In genomic region chr10:27564381-27564780, GRCh38 we compare ENCODE assay signal across 26 cellular contexts.
DNase-seq lines count a peak whose midpoint lies in the region; ATAC-seq and TF ChIP-seq lines count a peak whose summit lies in the region.
"Had no signal": no experiment of that assay in that cellular context is flagged by ENCODE, and none has a peak within 500 bp of the region (broad histone marks: within the 10 kb centered on the region; RNA-seq: fewer than 3 reads in every experiment).

No MANE protein-coding gene starts in this region.

- H4K20me1 ChIP-seq in DND-41 (ENCODE audit: insufficient read depth, low read length) (no peaks in the 10 kb centered on the region), OCI-LY7 (ENCODE audit: insufficient read depth, low read length) (no peaks in the 10 kb centered on the region)
- H4K20me1 ChIP-seq: BLaER1 had no signal

- peak overlapping the region; percentile 47 for H3K4me3 Mint-ChIP-seq in activated CD4-positive, alpha-beta memory T cell treated with anti-CD3 and anti-CD28 coated beads, Interleukin-2, amount 10 ng/mL, durations not matched to agents 7 days and 5 days
- H3K4me3 Mint-ChIP-seq in activated CD4-positive, alpha-beta memory T cell treated with anti-CD3 and anti-CD28 coated beads for 36 hours, result no peak overlapping the region
- H3K4me3 Mint-ChIP-seq in T-helper 2 cell treated with Interferon-gamma antibody and Interleukin-4, amounts not matched to agents 5 μg/mL and 100 μg/mL, for 36 hours, result peak overlapping the region; percentile 39
- peak overlapping the region; percentile 48 to 75 (median 68) for H3K4me3 Mint-ChIP-seq in immature natural killer cell
- H3K4me3 Mint-ChIP-seq: endodermal cell; HFFc6; IgD-negative memory B cell; nephron; stimulated activated memory B cell treated with anti-CD40 and anti-IgM and Interleukin-4, amounts not matched to agents 10 μg/mL and 1 μg/mL and 100 μg/mL, for 72 hours; WTC11 had no signal

- H3K4me2 ChIP-seq in DND-41 (ENCODE audit: insufficient read depth, low read length), result peak overlapping the region; percentile 46; the same call in 1 of the 2 replicates
- no peak overlapping the region for H3K4me2 ChIP-seq in OCI-LY7 (ENCODE audit: low read length)
- H3K4me2 ChIP-seq: BLaER1 had no signal

- H3K36me3 Mint-ChIP-seq in activated CD4-positive, alpha-beta memory T cell treated with anti-CD3 and anti-CD28 coated beads, Interleukin-2, amount 10 ng/mL, durations not matched to agents 7 days and 5 days (ENCODE audit: low read depth), result peaks cover 4% of the 10 kb centered on the region
- H3K36me3 Mint-ChIP-seq in activated CD4-positive, alpha-beta memory T cell treated with anti-CD3 and anti-CD28 coated beads for 36 hours, result peaks cover 3% of the 10 kb centered on the region
- no peaks in the 10 kb centered on the region for H3K36me3 Mint-ChIP-seq in T-helper 2 cell treated with Interferon-gamma antibody and Interleukin-4, amounts not matched to agents 5 μg/mL and 100 μg/mL, for 36 hours (ENCODE audit: low read depth)
- H3K36me3 Mint-ChIP-seq in immature natural killer cell, result no peaks in the 10 kb centered on the region
- H3K36me3 Mint-ChIP-seq: stimulated activated memory B cell treated with anti-CD40 and anti-IgM and Interleukin-4, amounts not matched to agents 10 μg/mL and 1 μg/mL and 100 μg/mL, for 72 hours; WTC11 had no signal

- H3K27ac ChIP-seq in DND-41 (ENCODE audit: low read length) (no peak overlapping the region), OCI-LY7 (ENCODE audit: low read depth, low read length, poor library complexity, severe bottlenecking) (no peak overlapping the region)
- H3K27ac ChIP-seq: BLaER1, Peyer's patch, sigmoid colon, tibial artery had no signal

- POLR2A ChIA-PET in activated CD4-positive, alpha-beta memory T cell treated with anti-CD3 and anti-CD28 coated beads, Interleukin-2, amount 10 ng/mL, durations not matched to agents 7 days and 5 days (lab: Charles Lee), result no interaction called here
- POLR2A ChIA-PET in activated CD4-positive, alpha-beta memory T cell treated with anti-CD3 and anti-CD28 coated beads for 36 hours (lab: Charles Lee), result no interaction called here
- POLR2A ChIA-PET in OCI-LY7 (lab: Charles Lee), result no interaction called here

- H3K9me3 Mint-ChIP-seq in activated CD4-positive, alpha-beta memory T cell treated with anti-CD3 and anti-CD28 coated beads, Interleukin-2, amount 10 ng/mL, durations not matched to agents 7 days and 5 days, result no peaks in the 10 kb centered on the region
- no peaks in the 10 kb centered on the region for H3K9me3 Mint-ChIP-seq in activated CD4-positive, alpha-beta memory T cell treated with anti-CD3 and anti-CD28 coated beads for 36 hours
- no peaks in the 10 kb centered on the region for H3K9me3 Mint-ChIP-seq in T-helper 2 cell treated with Interferon-gamma antibody and Interleukin-4, amounts not matched to agents 5 μg/mL and 100 μg/mL, for 36 hours
- H3K9me3 Mint-ChIP-seq in immature natural killer cell, result no peaks in the 10 kb centered on the region
- H3K9me3 Mint-ChIP-seq: HFFc6; IgD-negative memory B cell; stimulated activated memory B cell treated with anti-CD40 and anti-IgM and Interleukin-4, amounts not matched to agents 10 μg/mL and 1 μg/mL and 100 μg/mL, for 72 hours had no signal

- no peaks in the 10 kb centered on the region for H3K27me3 Mint-ChIP-seq in activated CD4-positive, alpha-beta memory T cell treated with anti-CD3 and anti-CD28 coated beads, Interleukin-2, amount 10 ng/mL, durations not matched to agents 7 days and 5 days
- H3K27me3 Mint-ChIP-seq in activated CD4-positive, alpha-beta memory T cell treated with anti-CD3 and anti-CD28 coated beads for 36 hours, result no peaks in the 10 kb centered on the region
- H3K27me3 Mint-ChIP-seq in T-helper 2 cell treated with Interferon-gamma antibody and Interleukin-4, amounts not matched to agents 5 μg/mL and 100 μg/mL, for 36 hours (ENCODE audit: low read depth), result peaks cover 16% of the 10 kb centered on the region
- H3K27me3 Mint-ChIP-seq in immature natural killer cell (ENCODE audit: low read depth in 3 of 3), result no peaks in the 10 kb centered on the region
- H3K27me3 Mint-ChIP-seq: stimulated activated memory B cell treated with anti-CD40 and anti-IgM and Interleukin-4, amounts not matched to agents 10 μg/mL and 1 μg/mL and 100 μg/mL, for 72 hours had no signal

- CTCF ChIA-PET in activated CD4-positive, alpha-beta memory T cell treated with anti-CD3 and anti-CD28 coated beads, Interleukin-2, amount 10 ng/mL, durations not matched to agents 7 days and 5 days (lab: Charles Lee), result no interaction called here
- CTCF ChIA-PET in activated CD4-positive, alpha-beta memory T cell treated with anti-CD3 and anti-CD28 coated beads for 36 hours (lab: Charles Lee), result no interaction called here
- CTCF ChIA-PET in OCI-LY7 (lab: Charles Lee; ENCODE audit: unreplicated experiment), result no interaction called here

- H3K27ac Mint-ChIP-seq in activated CD4-positive, alpha-beta memory T cell treated with anti-CD3 and anti-CD28 coated beads, Interleukin-2, amount 10 ng/mL, durations not matched to agents 7 days and 5 days, result peak overlapping the region; percentile 32
- H3K27ac Mint-ChIP-seq in activated CD4-positive, alpha-beta memory T cell treated with anti-CD3 and anti-CD28 coated beads for 36 hours, result no peak overlapping the region
- peak overlapping the region; percentile 8 for H3K27ac Mint-ChIP-seq in T-helper 2 cell treated with Interferon-gamma antibody and Interleukin-4, amounts not matched to agents 5 μg/mL and 100 μg/mL, for 36 hours
- H3K27ac Mint-ChIP-seq in immature natural killer cell, result peak overlapping the region; percentile 71 to 86 (median 80)
- H3K27ac Mint-ChIP-seq: endodermal cell; HFFc6; nephron; stimulated activated memory B cell treated with anti-CD40 and anti-IgM and Interleukin-4, amounts not matched to agents 10 μg/mL and 1 μg/mL and 100 μg/mL, for 72 hours; WTC11 had no signal

- H3K9me2 ChIP-seq in OCI-LY7 (ENCODE audit: insufficient read depth, low read length), result no peaks in the 10 kb centered on the region

- H3K36me3 ChIP-seq in DND-41 (ENCODE audit: insufficient read depth, low read length) (no peaks in the 10 kb centered on the region), OCI-LY7 (ENCODE audit: insufficient read depth, low read length) (no peaks in the 10 kb centered on the region)
- H3K36me3 ChIP-seq: BLaER1, MG63, Peyer's patch, sigmoid colon, tibial artery had no signal

- TF ChIP-seq CTCF in DND-41 (IDR thresholded peaks at IDR 0.05; ENCODE audit: borderline replicate concordance, extremely low read depth, low read length, poor library complexity, severe bottlenecking) (no peak), OCI-LY7 (conservative IDR thresholded peaks at IDR 0.05; ENCODE audit: low read length) (no peak)

- H3K4me3 ChIP-seq in DND-41 (ENCODE audit: low read depth in 1 of 2, low read length in 2 of 2), result no peak overlapping the region
- H3K4me3 ChIP-seq in OCI-LY7 (ENCODE audit: low read depth, low read length, poor library complexity, severe bottlenecking), result no peak overlapping the region
- H3K4me3 ChIP-seq: BLaER1, MG63, Peyer's patch, sigmoid colon, tibial artery had no signal

- H3K9me3 ChIP-seq in DND-41 (ENCODE audit: insufficient read depth, low read length, severe bottlenecking) (no peaks in the 10 kb centered on the region), OCI-LY7 (ENCODE audit: low read length) (no peaks in the 10 kb centered on the region)
- H3K9me3 ChIP-seq: MG63, Peyer's patch, sigmoid colon, tibial artery had no signal

- BruUV-seq in OCI-LY7 (replicated peaks; lab: Mats Ljungman, UMichigan), result no TSS peak

- no peak overlapping the region for H3K9ac ChIP-seq in DND-41 (ENCODE audit: low read depth, low read length)
- H3K9ac ChIP-seq: BLaER1 had no signal

- intact Hi-C loops in activated CD4-positive, alpha-beta memory T cell treated with anti-CD3 and anti-CD28 coated beads for 36 hours (cut with micrococcal nuclease), result loop anchor here (5.0 to 10.0 kb wide), 2 partner anchors 117 to 830 kb away; no protein-coding TSS in a partner anchor
- intact Hi-C loops in OCI-LY7 (cut with micrococcal nuclease; ENCODE audit: unreplicated experiment), result no loop called here

- no peak for DNase-seq in activated CD4-positive, alpha-beta memory T cell treated with anti-CD3 and anti-CD28 coated beads, Interleukin-2, amount 10 ng/mL, durations not matched to agents 7 days and 5 days
- no peak for DNase-seq in activated CD4-positive, alpha-beta memory T cell treated with anti-CD3 and anti-CD28 coated beads for 36 hours
- DNase-seq in DND-41, result peak; percentile 17
- no peak for DNase-seq in T-helper 2 cell treated with Interferon-gamma antibody and Interleukin-4, amounts not matched to agents 5 μg/mL and 100 μg/mL, for 36 hours (ENCODE audit: low spot score)
- peak; percentile 19 to 30 (median 21) for DNase-seq in immature natural killer cell
- DNase-seq in HuH-7.5 (ENCODE audit: low spot score), result no peak
- DNase-seq in OCI-LY7 (ENCODE audit: low spot score), result no peak
- no peak for DNase-seq in NCI-H146 treated with DMSO at 0.1 percent for 48 hours (lab: John Stamatoyannopoulos, UW; ENCODE audit: unreplicated experiment)
- DNase-seq: activated gamma-delta T cell treated with Interleukin-2 at 50 U/mL for 16 hours, endodermal cell, glutamatergic neuron, HFFc6, left colon, mesendoderm, MG63, NCI-H187 treated with DMSO at 0.1 percent for 48 hours, NCI-H446, Peyer's patch, posterior cingulate gyrus, sigmoid colon, tibial artery had no signal

- H2AFZ ChIP-seq in DND-41 (ENCODE audit: low read depth, low read length) (peak overlapping the region; percentile 24; the same call in 1 of the 2 replicates), OCI-LY7 (ENCODE audit: low read length) (no peak overlapping the region)

- H3K4me1 Mint-ChIP-seq in activated CD4-positive, alpha-beta memory T cell treated with anti-CD3 and anti-CD28 coated beads, Interleukin-2, amount 10 ng/mL, durations not matched to agents 7 days and 5 days, result peaks cover 32% of the 10 kb centered on the region
- H3K4me1 Mint-ChIP-seq in activated CD4-positive, alpha-beta memory T cell treated with anti-CD3 and anti-CD28 coated beads for 36 hours (ENCODE audit: low read depth), result peaks cover 28% of the 10 kb centered on the region
- H3K4me1 Mint-ChIP-seq in T-helper 2 cell treated with Interferon-gamma antibody and Interleukin-4, amounts not matched to agents 5 μg/mL and 100 μg/mL, for 36 hours (ENCODE audit: low read depth), result peaks cover 25% of the 10 kb centered on the region
- H3K4me1 Mint-ChIP-seq in immature natural killer cell, result peaks cover 38 to 42% of the 10 kb centered on the region in 2 donors
- H3K4me1 Mint-ChIP-seq: nephron had no signal

- no peaks in the 10 kb centered on the region for H3K27me3 ChIP-seq in DND-41 (ENCODE audit: insufficient read depth, low read length, poor library complexity)
- H3K27me3 ChIP-seq: BLaER1, MG63, Peyer's patch, sigmoid colon, tibial artery had no signal

- H3K79me2 ChIP-seq in DND-41 (ENCODE audit: insufficient read depth, low read length) (no peaks in the 10 kb centered on the region), OCI-LY7 (ENCODE audit: insufficient read depth, low read depth, low read length) (no peaks in the 10 kb centered on the region)

- peak; percentile 85 for ATAC-seq in DND-41 (ENCODE audit: insufficient read depth, low read depth)
- ATAC-seq: left colon; stimulated activated memory B cell treated with anti-CD40 and anti-IgM and Interleukin-4, amounts not matched to agents 10 μg/mL and 1 μg/mL and 100 μg/mL, for 72 hours; WTC11 had no signal

- H3K4me1 ChIP-seq in DND-41 (ENCODE audit: insufficient read depth, low read length) (peaks cover 14% of the 10 kb centered on the region), OCI-LY7 (ENCODE audit: insufficient read depth, low read length, poor library complexity, severe bottlenecking) (no peaks in the 10 kb centered on the region)
- H3K4me1 ChIP-seq: Peyer's patch, sigmoid colon, tibial artery had no signal

Comparison
In these comparisons a context has a peak if more than half of its experiments do, and no peak if none do; other contexts are left out.
1. DNase-seq: peak in DND-41 (single experiment) and immature natural killer cell (3 of 3); none in activated CD4-positive, alpha-beta memory T cell treated with anti-CD3 and anti-CD28 coated beads, Interleukin-2, amount 10 ng/mL, durations not matched to agents 7 days and 5 days (single experiment), activated CD4-positive, alpha-beta memory T cell treated with anti-CD3 and anti-CD28 coated beads for 36 hours (single experiment), T-helper 2 cell treated with Interferon-gamma antibody and Interleukin-4, amounts not matched to agents 5 μg/mL and 100 μg/mL, for 36 hours (single experiment), HuH-7.5 (single experiment), OCI-LY7 (single experiment) and NCI-H146 treated with DMSO at 0.1 percent for 48 hours (single experiment).